8 cellular contexts compared by ENCODE assay signal in the genomic region with DNA sequence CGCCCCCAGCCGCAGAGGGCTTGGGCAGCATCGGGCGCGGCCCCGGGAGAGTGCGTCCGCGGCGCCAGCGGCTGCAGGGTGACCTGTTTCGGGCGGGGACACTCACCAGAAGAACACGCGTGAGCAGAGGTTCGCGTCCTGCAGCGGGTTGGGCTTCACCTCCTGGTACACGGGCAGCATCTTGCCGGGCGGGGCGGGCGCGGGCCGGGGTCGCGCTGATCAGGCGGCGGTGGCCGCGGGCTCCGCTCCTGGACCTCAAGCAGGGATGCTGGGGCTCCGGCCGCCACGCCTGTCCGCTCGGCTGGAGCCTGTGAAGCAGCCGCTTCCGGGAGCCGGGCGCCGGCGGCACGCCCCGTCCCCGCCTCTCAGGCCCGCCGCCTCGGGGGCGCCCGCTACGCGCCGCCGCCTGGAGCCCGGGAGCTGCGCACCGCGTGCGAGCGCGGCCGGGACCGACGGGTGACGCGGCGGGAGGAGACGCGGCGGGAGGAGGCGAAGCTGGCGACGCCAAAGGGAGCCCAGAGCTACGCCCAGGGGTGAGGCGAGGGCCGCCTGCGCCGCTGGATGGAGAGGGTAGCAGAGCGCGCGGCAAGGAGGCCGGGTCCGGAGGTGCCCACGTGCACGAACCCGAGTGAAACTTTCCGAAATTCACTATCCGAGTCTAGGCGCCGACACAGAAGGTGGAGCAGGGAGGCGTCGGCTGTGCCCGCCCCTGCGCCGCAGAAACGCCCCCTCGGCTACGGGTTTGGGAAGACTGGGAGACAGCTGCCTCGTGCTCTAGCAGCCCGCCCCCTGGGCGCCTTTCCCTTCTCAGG. TPM values are rescaled to one million over a fixed set of nuclear protein-coding genes. Genes with fewer than 3 reads are reported as not detected.
DNase-seq lines count a peak whose midpoint lies in the region; ATAC-seq, FAIRE-seq and TF ChIP-seq lines count a peak whose summit lies in the region.

A gene with protein sequence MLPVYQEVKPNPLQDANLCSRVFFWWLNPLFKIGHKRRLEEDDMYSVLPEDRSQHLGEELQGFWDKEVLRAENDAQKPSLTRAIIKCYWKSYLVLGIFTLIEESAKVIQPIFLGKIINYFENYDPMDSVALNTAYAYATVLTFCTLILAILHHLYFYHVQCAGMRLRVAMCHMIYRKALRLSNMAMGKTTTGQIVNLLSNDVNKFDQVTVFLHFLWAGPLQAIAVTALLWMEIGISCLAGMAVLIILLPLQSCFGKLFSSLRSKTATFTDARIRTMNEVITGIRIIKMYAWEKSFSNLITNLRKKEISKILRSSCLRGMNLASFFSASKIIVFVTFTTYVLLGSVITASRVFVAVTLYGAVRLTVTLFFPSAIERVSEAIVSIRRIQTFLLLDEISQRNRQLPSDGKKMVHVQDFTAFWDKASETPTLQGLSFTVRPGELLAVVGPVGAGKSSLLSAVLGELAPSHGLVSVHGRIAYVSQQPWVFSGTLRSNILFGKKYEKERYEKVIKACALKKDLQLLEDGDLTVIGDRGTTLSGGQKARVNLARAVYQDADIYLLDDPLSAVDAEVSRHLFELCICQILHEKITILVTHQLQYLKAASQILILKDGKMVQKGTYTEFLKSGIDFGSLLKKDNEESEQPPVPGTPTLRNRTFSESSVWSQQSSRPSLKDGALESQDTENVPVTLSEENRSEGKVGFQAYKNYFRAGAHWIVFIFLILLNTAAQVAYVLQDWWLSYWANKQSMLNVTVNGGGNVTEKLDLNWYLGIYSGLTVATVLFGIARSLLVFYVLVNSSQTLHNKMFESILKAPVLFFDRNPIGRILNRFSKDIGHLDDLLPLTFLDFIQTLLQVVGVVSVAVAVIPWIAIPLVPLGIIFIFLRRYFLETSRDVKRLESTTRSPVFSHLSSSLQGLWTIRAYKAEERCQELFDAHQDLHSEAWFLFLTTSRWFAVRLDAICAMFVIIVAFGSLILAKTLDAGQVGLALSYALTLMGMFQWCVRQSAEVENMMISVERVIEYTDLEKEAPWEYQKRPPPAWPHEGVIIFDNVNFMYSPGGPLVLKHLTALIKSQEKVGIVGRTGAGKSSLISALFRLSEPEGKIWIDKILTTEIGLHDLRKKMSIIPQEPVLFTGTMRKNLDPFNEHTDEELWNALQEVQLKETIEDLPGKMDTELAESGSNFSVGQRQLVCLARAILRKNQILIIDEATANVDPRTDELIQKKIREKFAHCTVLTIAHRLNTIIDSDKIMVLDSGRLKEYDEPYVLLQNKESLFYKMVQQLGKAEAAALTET (N-terminal part only) (minus strand): TSS at position 317 of the 812 bp plus-strand sequence. CDS start 137 bp downstream, at position 180.

- no peaks in the 10 kb centered on the region for H3K9me3 ChIP-seq in endothelial cell of umbilical vein (replicated peaks; ENCODE audit: control insufficient read depth, insufficient read depth, low read length)

- peak within 1 kb of the TSS; percentile 93 for H2AFZ ChIP-seq in endothelial cell of umbilical vein (ENCODE audit: low read depth, low read length)

- POLR2A ChIA-PET in endothelial cell of umbilical vein (lab: Charles Lee), result no interaction called here

- H3K79me2 ChIP-seq in endothelial cell of umbilical vein (ENCODE audit: control insufficient read depth, insufficient read depth, low read length), result peaks cover 26% of the 10 kb centered on the region

- H3K4me3 ChIP-seq in endothelial cell of umbilical vein (replicated peaks in 1 of 3; ENCODE audit: insufficient read depth in 1 of 3, low read depth in 1 of 3, low read length in 3 of 3), result peak within 1 kb of the TSS; percentile 73 to 91 (median 83)

- peak within 1 kb of the TSS; percentile 94 for H3K4me2 ChIP-seq in endothelial cell of umbilical vein (ENCODE audit: insufficient read depth, low read length)

- H3K4me1 ChIP-seq in endothelial cell of umbilical vein (ENCODE audit: control insufficient read depth, extremely low read depth, insufficient read depth, low read length), result peaks cover 18% of the 10 kb centered on the region

- TF ChIP-seq CTCF in endothelial cell of umbilical vein (IDR thresholded peaks at IDR 0.05; ENCODE audit: extremely low read depth in 1 of 2, insufficient read depth in 1 of 2, low read depth in 1 of 2, low read length in 2 of 2), result peak in 1 of 2 donors; percentile 8

- no TSS peak for BruUV-seq in endothelial cell of umbilical vein (replicated peaks; lab: Mats Ljungman, UMichigan)

- ATAC-seq in GM19324 (IDR thresholded peaks at IDR 0.05; ENCODE audit: low FRiP score, unreplicated experiment), result peak; percentile 97
- peak; percentile 82 for ATAC-seq in HG03439 (IDR thresholded peaks at IDR 0.05; ENCODE audit: unreplicated experiment)

- H3K27me3 ChIP-seq in endothelial cell of umbilical vein (ENCODE audit: control insufficient read depth in 2 of 2, insufficient read depth in 2 of 2, low read length in 2 of 2), result no peaks in the 10 kb centered on the region

- TF ChIP-seq POLR2A in endothelial cell of umbilical vein (IDR thresholded peaks at IDR 0.05; ENCODE audit: low read depth, low read length), result peak; percentile 21

- H3K9me1 ChIP-seq in endothelial cell of umbilical vein (replicated peaks; ENCODE audit: control insufficient read depth, extremely low read depth, insufficient read depth, low read length), result no peaks in the 10 kb centered on the region

- FAIRE-seq in endothelial cell of umbilical vein (lab: Jason Lieb, UNC), result peak; percentile 21

- H4K20me1 ChIP-seq in endothelial cell of umbilical vein (replicated peaks; ENCODE audit: control insufficient read depth, extremely low read depth, insufficient read depth, low read length), result no peaks in the 10 kb centered on the region

- DNase-seq in CD1c-positive myeloid dendritic cell (ENCODE audit: extremely low spot score) (peak; percentile 86), NOMO-1 treated with DMSO at 0.1 percent for 48 hours (lab: John Stamatoyannopoulos, UW; ENCODE audit: unreplicated experiment) (peak; percentile 67), endothelial cell of umbilical vein (ENCODE audit: low read depth, low spot score) (peak; percentile 72), middle frontal gyrus (ENCODE audit: extremely low spot score, low spot score) (peak; percentile 5)
- DNase-seq in activated CD8-positive, alpha-beta memory T cell treated with anti-CD3 and anti-CD28 coated beads for 48 hours (ENCODE audit: low read depth in 2 of 3, low spot score in 2 of 3), result peak; percentile 23 to 44 (median 36)
- DNase-seq in stimulated activated CD8-positive, alpha-beta memory T cell treated with anti-CD3 and anti-CD28 coated beads, Interleukin-4, amount 100 ng/mL, for 48 hours, result peak; percentile 69

- no peaks in the 10 kb centered on the region for H3K36me3 ChIP-seq in endothelial cell of umbilical vein (ENCODE audit: control insufficient read depth in 2 of 2, extremely low read depth in 1 of 2, insufficient read depth in 2 of 2, low read length in 2 of 2)

- peak within 1 kb of the TSS; percentile 84 for H3K27ac ChIP-seq in endothelial cell of umbilical vein (ENCODE audit: insufficient read depth, low read depth, low read length)

- dilution Hi-C loops in endothelial cell of umbilical vein (cut with MboI; ENCODE audit: extremely low pct_ligation_motif_present, low sequenced_read_pairs), result no loop called here

- peak within 1 kb of the TSS; percentile 83 for H3K9ac ChIP-seq in endothelial cell of umbilical vein (replicated peaks; ENCODE audit: extremely low read depth, insufficient read depth, low read length)

- intact Hi-C loops in endothelial cell of umbilical vein (cut with micrococcal nuclease), result loop anchor here (1.0 kb wide), 1 partner anchor 43 kb away; no protein-coding TSS in a partner anchor

- CTCF ChIA-PET in endothelial cell of umbilical vein (lab: Charles Lee), result interaction anchor here (0.7 to 7.7 kb wide), 13 partner anchors 13 to 532 kb away, joined by 3 to 260 read pairs (median 4); no protein-coding TSS in a partner anchor

TF ChIP-seq in endothelial cell of umbilical vein, 7 proteins besides CTCF, POLR2A, EP300 and RAD21:
- TF ChIP-seq FOS (IDR thresholded peaks at IDR 0.05; ENCODE audit: borderline replicate concordance, insufficient read depth, low read length), result peak; percentile 16
- TF ChIP-seq, protein P1, sequence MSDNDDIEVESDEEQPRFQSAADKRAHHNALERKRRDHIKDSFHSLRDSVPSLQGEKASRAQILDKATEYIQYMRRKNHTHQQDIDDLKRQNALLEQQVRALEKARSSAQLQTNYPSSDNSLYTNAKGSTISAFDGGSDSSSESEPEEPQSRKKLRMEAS (IDR thresholded peaks at IDR 0.05; ENCODE audit: insufficient read depth, insufficient read length), result peak; percentile 6
- no peak for TF ChIP-seq GATA2 (IDR thresholded peaks at IDR 0.05; ENCODE audit: insufficient read depth, insufficient read length, low read depth, low read length)
- no peak for TF ChIP-seq EZH2 (IDR thresholded peaks at IDR 0.05; ENCODE audit: borderline replicate concordance, low read depth, low read length, severe bottlenecking)
- TF ChIP-seq JUN (IDR thresholded peaks at IDR 0.05; ENCODE audit: borderline replicate concordance, insufficient read depth, insufficient read length, low read depth), result no peak
- peak; percentile 37 for TF ChIP-seq POLR2AphosphoS5 (IDR thresholded peaks at IDR 0.05; ENCODE audit: insufficient read depth, low read depth, low read length)
- no peak for TF ChIP-seq MYC (IDR thresholded peaks at IDR 0.05; ENCODE audit: low read depth, low read length)

RNA-seq across cellular contexts. Expression of the gene that starts here (rescaled TPM):
- total RNA-seq in endothelial cell of umbilical vein, result 14.7 and 15.9 TPM in 2 replicates
- polyA plus RNA-seq in endothelial cell of umbilical vein, result 7.4 and 9.2 TPM in 2 replicates
- polyA plus RNA-seq in endothelial cell of umbilical vein (2011; cell fraction: cytosol; rRNA removed), result 7.4 and 7.7 TPM in 2 replicates
- polyA plus RNA-seq in endothelial cell of umbilical vein (2011; cell fraction: nucleus; rRNA removed), result 17.3 and 24.4 TPM in 2 replicates
- 15.7 and 21.8 TPM in 2 replicates for polyA plus RNA-seq in endothelial cell of umbilical vein (2012)
- 65.7 and 66.8 TPM in 2 replicates for polyA minus RNA-seq in endothelial cell of umbilical vein
- 12.5 TPM for polyA minus RNA-seq in endothelial cell of umbilical vein (2011; cell fraction: cytosol; rRNA and poly(A)+ RNA removed)
- polyA minus RNA-seq in endothelial cell of umbilical vein (2011; cell fraction: nucleus; rRNA and poly(A)+ RNA removed), result 56.2 and 75.1 TPM in 2 replicates

Comparison
In these comparisons a context has a peak if more than half of its experiments do, and no peak if none do; other contexts are left out.
1. Peak in every context shown above with its lines: DNase-seq, ATAC-seq, H3K4me3 ChIP-seq and H3K27ac ChIP-seq.
2. DNase-seq: peak in every context shown above with its lines; median percentile 86 in CD1c-positive myeloid dendritic cell; 72 in endothelial cell of umbilical vein; 69 in stimulated activated CD8-positive, alpha-beta memory T cell treated with anti-CD3 and anti-CD28 coated beads, Interleukin-4, amount 100 ng/mL, for 48 hours; 67 in NOMO-1 treated with DMSO at 0.1 percent for 48 hours; 36 in activated CD8-positive, alpha-beta memory T cell treated with anti-CD3 and anti-CD28 coated beads for 48 hours; 5 in middle frontal gyrus.